Comparison of ENCODE assay signal across 25 cellular contexts in the genomic region with DNA sequence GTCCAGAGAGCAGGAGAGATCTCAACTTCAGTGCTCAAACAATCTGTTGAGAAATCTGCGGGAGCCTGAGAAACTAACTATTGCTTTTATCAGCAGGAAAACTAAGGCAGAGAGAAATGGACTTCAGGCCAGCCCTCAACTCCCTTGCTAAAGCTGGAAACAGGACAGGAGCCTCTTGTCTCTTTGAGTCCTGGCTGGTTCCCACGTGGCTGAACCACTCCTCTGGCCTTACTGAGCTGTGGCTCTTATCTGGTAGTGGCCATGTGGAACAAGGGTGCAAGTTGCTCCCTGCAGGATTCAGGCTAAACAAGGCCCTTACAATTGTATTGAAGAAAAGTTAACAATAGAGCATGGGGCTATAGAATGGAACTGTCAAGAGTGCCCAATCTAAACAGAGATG.
A peak's percentile ranks its signal among the peaks of the same experiment; 100 is the strongest.
DNase-seq lines count a peak whose midpoint lies in the region; ATAC-seq, FAIRE-seq and TF ChIP-seq lines count a peak whose summit lies in the region.
"Had no signal": no experiment of that assay in that cellular context is flagged by ENCODE, and none has a peak within 500 bp of the region (broad histone marks: within the 10 kb centered on the region; RNA-seq: fewer than 3 reads in every experiment).

No MANE protein-coding gene starts in this region.

- peak overlapping the region; percentile 99 for H3K27ac Mint-ChIP-seq in activated naive CD4-positive, alpha-beta T cell treated with anti-CD3 and anti-CD28 coated beads for 36 hours
- peak overlapping the region; percentile 72 for H3K27ac Mint-ChIP-seq in activated T-helper 2 cell treated with anti-CD3 and anti-CD28 coated beads, Interferon-gamma antibody, Interleukin-2, Interleukin-4, amounts not matched to agents 10 μg/mL and 5 μg/mL and 100 μg/mL, durations not matched to agents 14 hours and 24 hours and 36 hours
- H3K27ac Mint-ChIP-seq: dendritic cell treated with granulocyte-macrophage colony-stimulating factor and Interleukin-4, amounts not matched to agents 40 ng/mL and 50 ng/mL, for 4 days; endodermal cell had no signal

- no peaks in the 10 kb centered on the region for H3K9me3 Mint-ChIP-seq in activated naive CD4-positive, alpha-beta T cell treated with anti-CD3 and anti-CD28 coated beads for 36 hours
- H3K9me3 Mint-ChIP-seq in activated T-helper 2 cell treated with anti-CD3 and anti-CD28 coated beads, Interferon-gamma antibody, Interleukin-2, Interleukin-4, amounts not matched to agents 10 μg/mL and 5 μg/mL and 100 μg/mL, durations not matched to agents 14 hours and 24 hours and 36 hours: no peaks in the 10 kb centered on the region
- H3K9me3 Mint-ChIP-seq: endodermal cell had no signal

- TF ChIP-seq POLR2A in stomach (IDR thresholded peaks at IDR 0.05): no peak

- no peaks in the 10 kb centered on the region for H3K36me3 ChIP-seq in stomach
- H3K36me3 ChIP-seq: BLaER1 treated with 17β-estradiol and CSF1 and Interleukin-3, amounts not matched to agents 10 nM and 100 nM; neutrophil; prostate gland; transverse colon had no signal

- H3K9me3 ChIP-seq in stomach: no peaks in the 10 kb centered on the region
- H3K9me3 ChIP-seq: neutrophil, prostate gland, transverse colon had no signal

- FAIRE-seq in D721Med (lab: Jason Lieb, UNC): no peak
- FAIRE-seq: H54 had no signal

- peaks cover 0 to 14% (median 8%) of the 10 kb centered on the region in 4 donors for H3K4me1 ChIP-seq in stomach
- H3K4me1 ChIP-seq: prostate gland had no signal

- WGBS in stomach, 5 donors: 59 to 75% (median 66%) methylated on average over 2 of the region's 2 CpGs

- no peaks in the 10 kb centered on the region for H3K36me3 Mint-ChIP-seq in activated naive CD4-positive, alpha-beta T cell treated with anti-CD3 and anti-CD28 coated beads for 36 hours (ENCODE audit: low read depth)
- H3K36me3 Mint-ChIP-seq in activated T-helper 2 cell treated with anti-CD3 and anti-CD28 coated beads, Interferon-gamma antibody, Interleukin-2, Interleukin-4, amounts not matched to agents 10 μg/mL and 5 μg/mL and 100 μg/mL, durations not matched to agents 14 hours and 24 hours and 36 hours (ENCODE audit: low read depth): no peaks in the 10 kb centered on the region

- no peak overlapping the region for H3K4me3 Mint-ChIP-seq in activated naive CD4-positive, alpha-beta T cell treated with anti-CD3 and anti-CD28 coated beads for 36 hours
- H3K4me3 Mint-ChIP-seq in activated T-helper 2 cell treated with anti-CD3 and anti-CD28 coated beads, Interferon-gamma antibody, Interleukin-2, Interleukin-4, amounts not matched to agents 10 μg/mL and 5 μg/mL and 100 μg/mL, durations not matched to agents 14 hours and 24 hours and 36 hours (ENCODE audit: low read depth): no peak overlapping the region
- H3K4me3 Mint-ChIP-seq: dendritic cell treated with granulocyte-macrophage colony-stimulating factor and Interleukin-4, amounts not matched to agents 40 ng/mL and 50 ng/mL, for 4 days; endodermal cell had no signal

- CTCF ChIA-PET in activated naive CD4-positive, alpha-beta T cell treated with anti-CD3 and anti-CD28 coated beads for 36 hours (lab: Charles Lee): interaction anchor here (0.6 to 1.4 kb wide), 5 partner anchors 9 to 109 kb away, joined by 3 to 5 read pairs (median 3); no protein-coding TSS in a partner anchor

- no peak for TF ChIP-seq CTCF in stomach (IDR thresholded peaks at IDR 0.05)
- TF ChIP-seq CTCF in D721Med (IDR thresholded peaks at IDR 0.05; ENCODE audit: insufficient read depth, missing control alignments): no peak

- H3K4me3 ChIP-seq in stomach: no peak overlapping the region
- H3K4me3 ChIP-seq: BLaER1 treated with 17β-estradiol and CSF1 and Interleukin-3, amounts not matched to agents 10 nM and 100 nM; prostate gland; transverse colon had no signal

- no peak for TF ChIP-seq EP300 in stomach (IDR thresholded peaks at IDR 0.05)

- no peaks in the 10 kb centered on the region for H3K27me3 Mint-ChIP-seq in activated naive CD4-positive, alpha-beta T cell treated with anti-CD3 and anti-CD28 coated beads for 36 hours (ENCODE audit: low read depth)
- no peaks in the 10 kb centered on the region for H3K27me3 Mint-ChIP-seq in activated T-helper 2 cell treated with anti-CD3 and anti-CD28 coated beads, Interferon-gamma antibody, Interleukin-2, Interleukin-4, amounts not matched to agents 10 μg/mL and 5 μg/mL and 100 μg/mL, durations not matched to agents 14 hours and 24 hours and 36 hours (ENCODE audit: low read depth)
- H3K27me3 Mint-ChIP-seq: stimulated activated naive CD8-positive, alpha-beta T cell treated with anti-CD3 and anti-CD28 coated beads, Interleukin-15, amount 100 ng/mL, for 72 hours had no signal

- peaks cover 74% of the 10 kb centered on the region for H3K4me1 Mint-ChIP-seq in activated naive CD4-positive, alpha-beta T cell treated with anti-CD3 and anti-CD28 coated beads for 36 hours (ENCODE audit: low read depth)
- H3K4me1 Mint-ChIP-seq in activated T-helper 2 cell treated with anti-CD3 and anti-CD28 coated beads, Interferon-gamma antibody, Interleukin-2, Interleukin-4, amounts not matched to agents 10 μg/mL and 5 μg/mL and 100 μg/mL, durations not matched to agents 14 hours and 24 hours and 36 hours (ENCODE audit: low read depth): peaks cover 58% of the 10 kb centered on the region

- DNase-seq in activated naive CD4-positive, alpha-beta T cell treated with anti-CD3 and anti-CD28 coated beads for 36 hours: peak; percentile 3
- DNase-seq in activated naive CD4-positive, alpha-beta T cell treated with Interleukin-2 at 50 U/mL for 16 hours: no peak
- DNase-seq in activated T-helper 2 cell treated with anti-CD3 and anti-CD28 coated beads, Interferon-gamma antibody, Interleukin-2, Interleukin-4, amounts not matched to agents 10 μg/mL and 5 μg/mL and 100 μg/mL, durations not matched to agents 14 hours and 24 hours and 36 hours (ENCODE audit: low spot score): no peak
- DNase-seq in left cardiac atrium (no peak), stomach (peak; percentile 13), D721Med (ENCODE audit: insufficient read length, low spot score) (no peak), NCI-H1694 (lab: John Stamatoyannopoulos, UW) (no peak)
- DNase-seq: activated CD4-positive, alpha-beta T cell treated with anti-CD3 and anti-CD28 coated beads for 1 hour; central memory CD4-positive, alpha-beta T cell; COR-L47; DMS79; endodermal cell; GDM1; mesendoderm; NCI-H146; stimulated activated naive CD8-positive, alpha-beta T cell treated with anti-CD3 and anti-CD28 coated beads, Interleukin-15, amount 100 ng/mL, for 72 hours; T-helper 2 cell; transverse colon had no signal

- no peak overlapping the region for H3K27ac ChIP-seq in stomach
- H3K27ac ChIP-seq: BLaER1 treated with 17β-estradiol and CSF1 and Interleukin-3, amounts not matched to agents 10 nM and 100 nM; neutrophil; prostate gland; transverse colon had no signal

- H3K27me3 ChIP-seq in stomach: peaks cover 0 to 38% (median 6%) of the 10 kb centered on the region in 3 donors

- intact Hi-C loops in activated naive CD4-positive, alpha-beta T cell treated with anti-CD3 and anti-CD28 coated beads for 36 hours (cut with micrococcal nuclease): loop anchor here (5.0 to 10.0 kb wide), 3 partner anchors 245 to 350 kb away; a partner anchor contains a TSS
- intact Hi-C loops in activated T-helper 2 cell treated with anti-CD3 and anti-CD28 coated beads, Interferon-gamma antibody, Interleukin-2, Interleukin-4, amounts not matched to agents 10 μg/mL and 5 μg/mL and 100 μg/mL, durations not matched to agents 14 hours and 24 hours and 36 hours (cut with micrococcal nuclease): loop anchor here (5.0 kb wide), 2 partner anchors 40 to 120 kb away; no protein-coding TSS in a partner anchor
- intact Hi-C loops in left cardiac atrium (cut with DNase I) (loop anchor here (10.0 kb wide), 2 partner anchors 62 to 192 kb away; a partner anchor contains a TSS), stomach (cut with DNase I; ENCODE audit: low total_unique reads) (no loop called here)

- ATAC-seq in left cardiac atrium: peak; percentile 43 to 60
- ATAC-seq: esophagus mucosa, SK-N-SH treated with all-trans-retinoic acid at 6 μM for 48 hours had no signal

Comparison
In these comparisons a context has a peak if more than half of its experiments do, and no peak if none do; other contexts are left out.
1. DNase-seq: peak in activated naive CD4-positive, alpha-beta T cell treated with anti-CD3 and anti-CD28 coated beads for 36 hours (single experiment) and stomach (single experiment); none in activated naive CD4-positive, alpha-beta T cell treated with Interleukin-2 at 50 U/mL for 16 hours (single experiment), activated T-helper 2 cell treated with anti-CD3 and anti-CD28 coated beads, Interferon-gamma antibody, Interleukin-2, Interleukin-4, amounts not matched to agents 10 μg/mL and 5 μg/mL and 100 μg/mL, durations not matched to agents 14 hours and 24 hours and 36 hours (single experiment), left cardiac atrium (single experiment), D721Med (single experiment) and NCI-H1694 (single experiment).